Comparison of ENCODE assay signal across 1 cellular context in the genomic region with DNA sequence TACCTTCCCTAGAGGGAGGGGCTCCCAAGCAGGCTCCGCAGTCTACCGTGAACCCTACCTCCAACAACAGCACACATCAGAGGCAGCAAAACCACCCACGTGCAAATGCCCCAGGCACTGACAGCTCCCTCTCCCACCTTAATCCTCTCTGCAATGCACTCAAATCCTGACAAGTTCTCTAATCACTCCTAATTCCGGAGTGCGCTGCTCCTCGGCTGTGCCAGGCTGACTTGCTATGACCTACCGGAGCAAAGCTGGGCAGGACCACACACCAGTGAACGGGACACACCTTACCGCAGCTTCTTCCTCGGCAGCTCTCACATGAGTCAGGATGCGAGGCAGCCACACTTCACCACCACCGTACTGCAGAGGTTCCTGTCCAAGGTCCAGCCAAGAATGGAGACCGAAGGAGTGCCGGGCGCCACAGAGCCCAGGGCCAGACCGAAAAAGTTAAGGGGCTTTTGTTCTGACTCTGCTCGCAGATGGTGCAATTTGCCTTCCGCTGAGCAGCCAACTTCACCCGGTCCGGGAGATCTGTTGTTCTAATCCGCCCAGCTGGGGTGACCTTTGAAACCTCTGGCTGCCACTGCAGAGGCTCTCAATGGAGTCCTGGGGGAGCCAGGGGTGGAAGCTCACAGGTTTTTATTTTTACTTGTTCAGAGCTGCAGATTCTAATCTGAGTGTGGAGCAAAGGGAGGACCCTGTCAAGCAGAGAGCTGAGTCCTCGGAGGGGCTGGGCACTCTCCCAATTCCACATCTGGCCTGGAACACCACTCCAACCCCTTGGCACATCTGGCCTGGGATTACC.
TF ChIP-seq lines count a peak whose summit lies in the region.

No MANE protein-coding gene starts in this region.

TF ChIP-seq in HepG2, 621 proteins besides CTCF, POLR2A, EP300 and RAD21 (continued from another document and continues in another):
- TF ChIP-seq, protein P1, sequence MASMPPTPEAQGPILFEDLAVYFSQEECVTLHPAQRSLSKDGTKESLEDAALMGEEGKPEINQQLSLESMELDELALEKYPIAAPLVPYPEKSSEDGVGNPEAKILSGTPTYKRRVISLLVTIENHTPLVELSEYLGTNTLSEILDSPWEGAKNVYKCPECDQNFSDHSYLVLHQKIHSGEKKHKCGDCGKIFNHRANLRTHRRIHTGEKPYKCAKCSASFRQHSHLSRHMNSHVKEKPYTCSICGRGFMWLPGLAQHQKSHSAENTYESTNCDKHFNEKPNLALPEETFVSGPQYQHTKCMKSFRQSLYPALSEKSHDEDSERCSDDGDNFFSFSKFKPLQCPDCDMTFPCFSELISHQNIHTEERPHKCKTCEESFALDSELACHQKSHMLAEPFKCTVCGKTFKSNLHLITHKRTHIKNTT (CRISPR knock-in tag; IDR thresholded peaks at IDR 0.05): no peak
- no peak; the same call in 1 of the 2 replicates for TF ChIP-seq ZNF775 (CRISPR knock-in tag; IDR thresholded peaks at IDR 0.05; ENCODE audit: borderline replicate concordance)
- no peak; the same call in 1 of the 2 replicates for TF ChIP-seq ZNF232 (CRISPR knock-in tag; IDR thresholded peaks at IDR 0.05; ENCODE audit: borderline replicate concordance)
- TF ChIP-seq ZNF652 (CRISPR knock-in tag; IDR thresholded peaks at IDR 0.05; ENCODE audit: borderline replicate concordance, low read depth): no peak
- TF ChIP-seq ATF2 (CRISPR knock-in tag; IDR thresholded peaks at IDR 0.05): no peak
- no peak for TF ChIP-seq DDIT3 (CRISPR knock-in tag; IDR thresholded peaks at IDR 0.05)
- peak; percentile 38 for TF ChIP-seq CBX1 (IDR thresholded peaks at IDR 0.05; ENCODE audit: low read depth)
- TF ChIP-seq PCBP1 (IDR thresholded peaks at IDR 0.05; ENCODE audit: borderline replicate concordance, low read depth, low read length): no peak
- TF ChIP-seq TBX2 (CRISPR knock-in tag; IDR thresholded peaks at IDR 0.05; ENCODE audit: borderline replicate concordance): peak; percentile 74; the same call in 1 of the 2 replicates
- TF ChIP-seq, protein P2, sequence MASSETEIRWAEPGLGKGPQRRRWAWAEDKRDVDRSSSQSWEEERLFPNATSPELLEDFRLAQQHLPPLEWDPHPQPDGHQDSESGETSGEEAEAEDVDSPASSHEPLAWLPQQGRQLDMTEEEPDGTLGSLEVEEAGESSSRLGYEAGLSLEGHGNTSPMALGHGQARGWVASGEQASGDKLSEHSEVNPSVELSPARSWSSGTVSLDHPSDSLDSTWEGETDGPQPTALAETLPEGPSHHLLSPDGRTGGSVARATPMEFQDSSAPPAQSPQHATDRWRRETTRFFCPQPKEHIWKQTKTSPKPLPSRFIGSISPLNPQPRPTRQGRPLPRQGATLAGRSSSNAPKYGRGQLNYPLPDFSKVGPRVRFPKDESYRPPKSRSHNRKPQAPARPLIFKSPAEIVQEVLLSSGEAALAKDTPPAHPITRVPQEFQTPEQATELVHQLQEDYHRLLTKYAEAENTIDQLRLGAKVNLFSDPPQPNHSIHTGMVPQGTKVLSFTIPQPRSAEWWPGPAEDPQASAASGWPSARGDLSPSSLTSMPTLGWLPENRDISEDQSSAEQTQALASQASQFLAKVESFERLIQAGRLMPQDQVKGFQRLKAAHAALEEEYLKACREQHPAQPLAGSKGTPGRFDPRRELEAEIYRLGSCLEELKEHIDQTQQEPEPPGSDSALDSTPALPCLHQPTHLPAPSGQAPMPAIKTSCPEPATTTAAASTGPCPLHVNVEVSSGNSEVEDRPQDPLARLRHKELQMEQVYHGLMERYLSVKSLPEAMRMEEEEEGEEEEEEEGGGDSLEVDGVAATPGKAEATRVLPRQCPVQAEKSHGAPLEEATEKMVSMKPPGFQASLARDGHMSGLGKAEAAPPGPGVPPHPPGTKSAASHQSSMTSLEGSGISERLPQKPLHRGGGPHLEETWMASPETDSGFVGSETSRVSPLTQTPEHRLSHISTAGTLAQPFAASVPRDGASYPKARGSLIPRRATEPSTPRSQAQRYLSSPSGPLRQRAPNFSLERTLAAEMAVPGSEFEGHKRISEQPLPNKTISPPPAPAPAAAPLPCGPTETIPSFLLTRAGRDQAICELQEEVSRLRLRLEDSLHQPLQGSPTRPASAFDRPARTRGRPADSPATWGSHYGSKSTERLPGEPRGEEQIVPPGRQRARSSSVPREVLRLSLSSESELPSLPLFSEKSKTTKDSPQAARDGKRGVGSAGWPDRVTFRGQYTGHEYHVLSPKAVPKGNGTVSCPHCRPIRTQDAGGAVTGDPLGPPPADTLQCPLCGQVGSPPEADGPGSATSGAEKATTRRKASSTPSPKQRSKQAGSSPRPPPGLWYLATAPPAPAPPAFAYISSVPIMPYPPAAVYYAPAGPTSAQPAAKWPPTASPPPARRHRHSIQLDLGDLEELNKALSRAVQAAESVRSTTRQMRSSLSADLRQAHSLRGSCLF (CRISPR knock-in tag; IDR thresholded peaks at IDR 0.05; ENCODE audit: borderline replicate concordance): no peak
- no peak for TF ChIP-seq MTA3 (CRISPR knock-in tag; IDR thresholded peaks at IDR 0.05)
- no peak for TF ChIP-seq ZNF878 (CRISPR knock-in tag; IDR thresholded peaks at IDR 0.05)
- peak; percentile 25; the same call in 1 of the 2 replicates for TF ChIP-seq IKZF5 (CRISPR knock-in tag; IDR thresholded peaks at IDR 0.05)
- TF ChIP-seq ZHX2 (IDR thresholded peaks at IDR 0.05; ENCODE audit: low read depth): no peak
- no peak for TF ChIP-seq ZHX2 (CRISPR knock-in tag; IDR thresholded peaks at IDR 0.05; ENCODE audit: borderline replicate concordance)
- TF ChIP-seq JARID2 (CRISPR knock-in tag; IDR thresholded peaks at IDR 0.05; ENCODE audit: insufficient replicate concordance): no peak
- TF ChIP-seq MEIS1 (CRISPR knock-in tag; IDR thresholded peaks at IDR 0.05; ENCODE audit: borderline replicate concordance): peak; percentile 59; the same call in 1 of the 2 replicates
- TF ChIP-seq ZNF510 (CRISPR knock-in tag; IDR thresholded peaks at IDR 0.05; ENCODE audit: low read depth): no peak
- no peak for TF ChIP-seq ZSCAN20 (CRISPR knock-in tag; IDR thresholded peaks at IDR 0.05; ENCODE audit: borderline replicate concordance)
- 0 out of 2 replicates have a peak, but pooled peaks have one; percentile 12 for TF ChIP-seq POGZ (CRISPR knock-in tag; IDR thresholded peaks at IDR 0.05)
- TF ChIP-seq GMEB2 (CRISPR knock-in tag; IDR thresholded peaks at IDR 0.05; ENCODE audit: low read depth): no peak
- peak; percentile 41; the same call in 1 of the 2 replicates for TF ChIP-seq ZBTB7B (CRISPR knock-in tag; IDR thresholded peaks at IDR 0.05)
- TF ChIP-seq TOE1 (CRISPR knock-in tag; IDR thresholded peaks at IDR 0.05): no peak
- no peak for TF ChIP-seq KAT2B (IDR thresholded peaks at IDR 0.05; ENCODE audit: borderline replicate concordance, low read depth, low read length)
- TF ChIP-seq, protein P3, sequence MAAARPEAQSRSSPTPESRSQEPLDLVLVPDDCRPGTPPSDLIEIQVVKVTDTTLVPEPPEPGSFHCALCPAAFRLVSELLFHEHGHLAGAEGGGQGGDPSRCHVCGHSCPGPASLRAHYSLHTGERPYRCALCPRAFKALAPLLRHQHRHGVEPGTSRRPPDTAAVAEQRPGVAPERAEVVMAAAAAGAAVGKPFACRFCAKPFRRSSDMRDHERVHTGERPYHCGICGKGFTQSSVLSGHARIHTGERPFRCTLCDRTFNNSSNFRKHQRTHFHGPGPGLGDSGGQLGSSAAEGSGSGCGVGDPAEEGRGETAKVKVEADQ (CRISPR knock-in tag; IDR thresholded peaks at IDR 0.05; ENCODE audit: borderline replicate concordance): 0 out of 2 replicates have a peak, but pooled peaks have one; percentile 31
- TF ChIP-seq, protein P4, sequence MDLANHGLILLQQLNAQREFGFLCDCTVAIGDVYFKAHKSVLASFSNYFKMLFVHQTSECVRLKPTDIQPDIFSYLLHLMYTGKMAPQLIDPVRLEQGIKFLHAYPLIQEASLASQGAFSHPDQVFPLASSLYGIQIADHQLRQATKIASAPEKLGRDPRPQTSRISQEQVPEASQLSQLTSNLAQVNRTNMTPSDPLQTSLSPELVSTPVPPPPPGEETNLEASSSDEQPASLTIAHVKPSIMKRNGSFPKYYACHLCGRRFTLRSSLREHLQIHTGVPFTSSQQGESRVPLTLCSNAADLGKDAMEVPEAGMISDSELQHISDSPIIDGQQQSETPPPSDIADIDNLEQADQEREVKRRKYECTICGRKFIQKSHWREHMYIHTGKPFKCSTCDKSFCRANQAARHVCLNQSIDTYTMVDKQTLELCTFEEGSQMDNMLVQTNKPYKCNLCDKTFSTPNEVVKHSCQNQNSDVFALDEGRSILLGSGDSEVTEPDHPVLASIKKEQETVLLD (CRISPR knock-in tag; IDR thresholded peaks at IDR 0.05; ENCODE audit: low read depth): no peak
- TF ChIP-seq GABPA (IDR thresholded peaks at IDR 0.05; ENCODE audit: low read depth, low read length): no peak
- TF ChIP-seq GABPA (CRISPR knock-in tag; IDR thresholded peaks at IDR 0.05; ENCODE audit: low read depth): no peak
